In genomic region chr3:36937492-36937891, GRCh38 we compare ENCODE assay signal across 27 cellular contexts. TPM values are rescaled to one million over a fixed set of nuclear protein-coding genes. Genes with fewer than 3 reads are reported as not detected.
A peak's percentile ranks its signal among the peaks of the same experiment; 100 is the strongest.
DNase-seq lines count a peak whose midpoint lies in the region; FAIRE-seq and TF ChIP-seq lines count a peak whose summit lies in the region.
"Had no signal": no experiment of that assay in that cellular context is flagged by ENCODE, and none has a peak within 500 bp of the region (broad histone marks: within the 10 kb centered on the region; RNA-seq: fewer than 3 reads in every experiment).

No MANE protein-coding gene starts in this region.

- 0 out of 4 replicates have a peak overlapping the region, but pooled peaks of 1 of the 2 experiments have one; percentile 37 for H3K4me2 ChIP-seq in H1 (ENCODE audit: insufficient read depth in 1 of 2, low read depth in 2 of 2, low read length in 2 of 2)

- H4K5ac ChIP-seq in H1 (ENCODE audit: insufficient read length, low read depth, low read length) = no peak overlapping the region

- no peak overlapping the region for H2BK5ac ChIP-seq in H1 (ENCODE audit: low read depth, low read length)

- no peak for TF ChIP-seq EP300 in H1 (IDR thresholded peaks at IDR 0.05; ENCODE audit: borderline replicate concordance in 1 of 2, low read depth in 2 of 2, low read length in 2 of 2)

- H2BK15ac ChIP-seq in H1 (ENCODE audit: low read length) = no peak overlapping the region

- peak overlapping the region; percentile 78 for H3K27ac Mint-ChIP-seq in mesothelial cell of epicardium
- H3K27ac Mint-ChIP-seq: dendritic cell treated with granulocyte-macrophage colony-stimulating factor and Interleukin-4, amounts not matched to agents 40 ng/mL and 50 ng/mL, for 4 days had no signal

- H2AK5ac ChIP-seq in H1 (ENCODE audit: low read depth, low read length) = no peak overlapping the region

- H3K27me3 Mint-ChIP-seq in mesothelial cell of epicardium (ENCODE audit: low read depth) = no peaks in the 10 kb centered on the region
- H3K27me3 Mint-ChIP-seq: central memory CD8-positive, alpha-beta T cell; dendritic cell treated with granulocyte-macrophage colony-stimulating factor and Interleukin-4, amounts not matched to agents 40 ng/mL and 50 ng/mL, for 4 days had no signal

- no peaks in the 10 kb centered on the region; the same call in 1 of the 2 replicates for H3K79me1 ChIP-seq in H1 (ENCODE audit: low read depth, low read length)

- H4K20me1 ChIP-seq in H1 (replicated peaks in 1 of 2; ENCODE audit: control insufficient read depth in 1 of 2, insufficient read depth in 2 of 2, low read length in 2 of 2) = no peaks in the 10 kb centered on the region

- H3K36me3 Mint-ChIP-seq in mesothelial cell of epicardium = peaks cover 7% of the 10 kb centered on the region

- no peaks in the 10 kb centered on the region for H3K9me3 ChIP-seq in H1 (ENCODE audit: insufficient read depth in 2 of 2, low read depth in 1 of 2, low read length in 1 of 2)
- H3K9me3 ChIP-seq: esophagus muscularis mucosa, stomach, thyroid gland, vagina had no signal

- FAIRE-seq in H1 (lab: Jason Lieb, UNC) (no peak), GM12891 (lab: Jason Lieb, UNC) (no peak)
- FAIRE-seq: frontal cortex had no signal

- peaks cover 1 to 10% (median 8%) of the 10 kb centered on the region in 4 experiments; a peak in 6 of 7 replicates for H3K4me1 ChIP-seq in H1 (replicated peaks in 1 of 4; ENCODE audit: control insufficient read depth in 3 of 4, insufficient read depth in 4 of 4, low read length in 3 of 4)

- H2AFZ ChIP-seq in H1 (ENCODE audit: low read length) = no peak overlapping the region

- no peaks in the 10 kb centered on the region for H3K36me3 ChIP-seq in H1 (ENCODE audit: control insufficient read depth in 2 of 4, insufficient read depth in 4 of 4, low read length in 3 of 4)
- H3K36me3 ChIP-seq: esophagus muscularis mucosa, stomach, thyroid gland, vagina had no signal

- no peak overlapping the region for H4K8ac ChIP-seq in H1 (ENCODE audit: extremely low read depth, insufficient read depth, low read length)

- H3K4ac ChIP-seq in H1 (replicated peaks; ENCODE audit: insufficient read length, low read depth, low read length) = no peak overlapping the region

- H3K4me1 Mint-ChIP-seq in mesothelial cell of epicardium = peaks cover 58% of the 10 kb centered on the region

- WGBS in H1 (ENCODE audit: extremely low coverage in 1 of 2, insufficient coverage in 1 of 2, insufficient read length in 1 of 2, insufficient replicate concordance in 2 of 2, low coverage in 1 of 2, low lambda C conversion rate in 2 of 2, missing lambda C conversion rate in 1 of 2), 2 experiments = 71% methylated on average over 1 of the region's 1 CpG; no CpG with 5 or more reads in 1 of the 2 experiments

- H3K9me3 Mint-ChIP-seq in mesothelial cell of epicardium = no peaks in the 10 kb centered on the region
- H3K9me3 Mint-ChIP-seq: activated T-cell treated with anti-CD3 and anti-CD28 coated beads, Interleukin-2, amount 50 U/mL, for 4 hours; central memory CD8-positive, alpha-beta T cell; dendritic cell treated with granulocyte-macrophage colony-stimulating factor and Interleukin-4, amounts not matched to agents 40 ng/mL and 50 ng/mL, for 4 days; neural crest cell had no signal

- DNase-seq in ELR (ENCODE audit: low read depth) (peak; percentile 31), LHCN-M2 (ENCODE audit: low read depth) (peak; percentile 21), H1 (ENCODE audit: low read depth in 1 of 2, low spot score in 2 of 2) (no peak), mesothelial cell of epicardium (ENCODE audit: low spot score in 2 of 2, unreplicated experiment in 2 of 2) (no peak), GM12891 (ENCODE audit: insufficient read length, low spot score) (no peak), D341Med (ENCODE audit: low spot score) (no peak), DMS79 treated with DMSO at 0.1 percent for 48 hours (lab: John Stamatoyannopoulos, UW) (no peak)
- DNase-seq: activated CD4-positive, alpha-beta T cell treated with anti-CD3 and anti-CD28 coated beads for 48 hours; activated T-cell treated with anti-CD3 and anti-CD28 coated beads, Interleukin-2, amount 50 U/mL, for 4 hours; left colon; mesenchymal stem cell; NCI-H1417 treated with DMSO at 0.1 percent for 48 hours; NCI-H2029 treated with DMSO at 0.1 percent for 48 hours; NCI-H226; NCI-H526 treated with DMSO at 0.1 percent for 48 hours; SIG-M5; stimulated activated CD4-positive, alpha-beta T cell treated with anti-CD3 and anti-CD28 coated beads, Interleukin-4, amount 100 ng/mL, for 1 hour; stomach; SW 1271; thyroid gland had no signal

- TF ChIP-seq RAD21 in H1 (IDR thresholded peaks at IDR 0.05 in 1 of 2, conservative IDR thresholded peaks at IDR 0.05 in 1 of 2; ENCODE audit: low read depth in 2 of 2, low read length in 2 of 2) = no peak

- no peak for TF ChIP-seq POLR2A in H1 (IDR thresholded peaks at IDR 0.05; ENCODE audit: control extremely low read depth in 1 of 2, low read depth in 2 of 2, low read length in 2 of 2)
- no peak for TF ChIP-seq POLR2A in GM12891 (IDR thresholded peaks at IDR 0.05; ENCODE audit: low read depth, low read length)

- 0 out of 2 replicates have a peak overlapping the region, but pooled peaks have one; percentile 35 for H2BK12ac ChIP-seq in H1 (ENCODE audit: low read depth, low read length)

- TF ChIP-seq CTCF in H1 (IDR thresholded peaks at IDR 0.05; ENCODE audit: control extremely low read depth in 1 of 3, insufficient read depth in 1 of 3, low read depth in 1 of 3, low read length in 3 of 3) (no peak), mesothelial cell of epicardium (IDR thresholded peaks at IDR 0.05; ENCODE audit: unreplicated experiment) (no peak)

- no peak overlapping the region for H3K23ac ChIP-seq in H1 (ENCODE audit: insufficient read length)

- no peaks in the 10 kb centered on the region for H3K23me2 ChIP-seq in H1 (ENCODE audit: low read depth, low read length)

- no peaks in the 10 kb centered on the region for H3K79me2 ChIP-seq in H1 (ENCODE audit: control insufficient read depth in 1 of 2, insufficient read depth in 2 of 2, low read length in 2 of 2)

- POLR2A ChIA-PET in H1 (lab: Charles Lee; ENCODE audit: partially characterized antibody) = interaction anchor here (0.6 kb wide), 1 partner anchor 11 kb away, joined by 3 read pairs; no protein-coding TSS in a partner anchor

- no peak overlapping the region for H3K56ac ChIP-seq in H1 (replicated peaks; ENCODE audit: insufficient read length, low read depth, low read length)

- no peak overlapping the region for H4K91ac ChIP-seq in H1 (replicated peaks; ENCODE audit: insufficient read length, low read length)

- H3K18ac ChIP-seq in H1 (ENCODE audit: extremely low read depth, low read length) = 0 out of 2 replicates have a peak overlapping the region, but pooled peaks have one; percentile 32

- CTCF ChIA-PET in H1 (lab: Charles Lee; ENCODE audit: partially characterized antibody) = interaction anchor here (10.3 kb wide), 1 partner anchor 13 kb away, joined by 61 read pairs; no protein-coding TSS in a partner anchor

- H3K4me3 Mint-ChIP-seq in mesothelial cell of epicardium = no peak overlapping the region
- H3K4me3 Mint-ChIP-seq: activated T-cell treated with anti-CD3 and anti-CD28 coated beads, Interleukin-2, amount 50 U/mL, for 4 hours; central memory CD8-positive, alpha-beta T cell; dendritic cell treated with granulocyte-macrophage colony-stimulating factor and Interleukin-4, amounts not matched to agents 40 ng/mL and 50 ng/mL, for 4 days; neural crest cell had no signal

- no peak overlapping the region for H2BK20ac ChIP-seq in H1 (ENCODE audit: low read length)

- no peak overlapping the region for H3K4me3 ChIP-seq in H1 (ENCODE audit: extremely low read depth in 1 of 4, insufficient read depth in 2 of 4, low read depth in 3 of 4, low read length in 4 of 4)
- H3K4me3 ChIP-seq: esophagus muscularis mucosa, stomach, thyroid gland, vagina had no signal

- H3K27me3 ChIP-seq in H1 (replicated peaks in 1 of 4; ENCODE audit: control insufficient read depth in 3 of 4, extremely low read depth in 1 of 4, insufficient read depth in 3 of 4, low read length in 3 of 4) = no peaks in the 10 kb centered on the region
- H3K27me3 ChIP-seq: esophagus muscularis mucosa, stomach, thyroid gland, vagina had no signal

- no peak overlapping the region for H3K27ac ChIP-seq in H1 (ENCODE audit: low read depth, low read length)
- H3K27ac ChIP-seq: esophagus muscularis mucosa, stomach, thyroid gland, vagina, VCaP had no signal

- no peak overlapping the region for H2BK120ac ChIP-seq in H1 (replicated peaks; ENCODE audit: low read depth, low read length)

- no peak overlapping the region for H3K9ac ChIP-seq in H1 (replicated peaks in 1 of 4; ENCODE audit: extremely low read depth in 1 of 4, low read depth in 3 of 4, low read length in 3 of 4)

- no peak overlapping the region for H3K14ac ChIP-seq in H1 (ENCODE audit: insufficient read length)

RNA-seq across cellular contexts. Expression of gene TRANK1, which starts 7.4 kb away (rescaled TPM):
- 3.4 and 8.4 TPM in 2 replicates for total RNA-seq in LHCN-M2 (2014; rRNA removed)
- polyA plus RNA-seq in LHCN-M2 (2012) = 4.6 TPM
- 8.8 TPM in 2 replicates for total RNA-seq in H1 (2021; fragmentation: NEBNext Ultra II Directional; extraction: Animal tissue kit (Norgen Biotek cat#: 25700))
- 2.9 and 3.9 TPM in 2 replicates for polyA plus RNA-seq in H1 (2011; rRNA removed)
- 4.0 TPM for polyA plus RNA-seq in H1 (2011; cell fraction: cytosol; rRNA removed)
- polyA plus RNA-seq in H1 (2011; cell fraction: nucleus; rRNA removed) = 6.2 TPM
- 3.0 to 5.2 TPM (median 4.6 TPM) in 4 replicates for polyA plus RNA-seq in H1 (2012, experiment 1 of 2)
- 0.25 TPM for polyA plus RNA-seq in H1 (2012, experiment 2 of 2)
- polyA plus RNA-seq in H1 (2013, experiment 1 of 2) = 0.99 TPM
- 0.81 TPM for polyA plus RNA-seq in H1 (2013, experiment 2 of 2)
- 10.2 and 11.5 TPM in 2 replicates for polyA minus RNA-seq in H1 (2011; rRNA and poly(A)+ RNA removed)
- polyA minus RNA-seq in H1 (2011; cell fraction: cytosol; rRNA and poly(A)+ RNA removed) = 5.1 TPM
- 8.1 TPM for polyA minus RNA-seq in H1 (2011; cell fraction: nucleus; rRNA and poly(A)+ RNA removed)
- total RNA-seq in mesothelial cell of epicardium = 68.3 to 80.4 TPM (median 76.8 TPM) in 3 replicates
- 3.1 TPM for polyA plus RNA-seq in GM12891 (2012; ENCODE audit: low read depth, missing spikeins)

RNA-seq across cellular contexts. Expression of gene EPM2AIP1, which starts 55.4 kb away (rescaled TPM):
- total RNA-seq in LHCN-M2 (2014; rRNA removed) (11.8 and 17.2 TPM in 2 replicates), mesothelial cell of epicardium (37.3 to 40.2 TPM (median 39.4 TPM) in 3 replicates)
- 5.2 TPM for polyA plus RNA-seq in LHCN-M2 (2012)
- total RNA-seq in H1 (2021; fragmentation: NEBNext Ultra II Directional; extraction: Animal tissue kit (Norgen Biotek cat#: 25700)) = 9.0 and 11.9 TPM in 2 replicates
- 5.2 and 6.6 TPM in 2 replicates for polyA plus RNA-seq in H1 (2011; rRNA removed)
- polyA plus RNA-seq in H1 (2011; cell fraction: cytosol; rRNA removed) = 8.9 TPM
- 6.5 TPM for polyA plus RNA-seq in H1 (2011; cell fraction: nucleus; rRNA removed)
- 4.9 to 8.6 TPM (median 6.4 TPM) in 4 replicates for polyA plus RNA-seq in H1 (2012, experiment 1 of 2)
- 0.56 TPM for polyA plus RNA-seq in H1 (2012, experiment 2 of 2)
- polyA plus RNA-seq in H1 (2013, experiment 1 of 2) = 11.6 TPM
- polyA plus RNA-seq in H1 (2013, experiment 2 of 2) = 10.5 TPM
- 11.3 and 12.1 TPM in 2 replicates for polyA minus RNA-seq in H1 (2011; rRNA and poly(A)+ RNA removed)
- 5.3 TPM for polyA minus RNA-seq in H1 (2011; cell fraction: cytosol; rRNA and poly(A)+ RNA removed)
- 36.6 TPM for polyA minus RNA-seq in H1 (2011; cell fraction: nucleus; rRNA and poly(A)+ RNA removed)
- 13.5 TPM for polyA plus RNA-seq in GM12891 (2012; ENCODE audit: low read depth, missing spikeins)

RNA-seq across cellular contexts. Expression of gene MLH1, which starts 55.8 kb away (rescaled TPM):
- total RNA-seq in LHCN-M2 (2014; rRNA removed) (56.4 and 62.2 TPM in 2 replicates), mesothelial cell of epicardium (36.3 to 38.3 TPM (median 37.1 TPM) in 3 replicates)
- polyA plus RNA-seq in LHCN-M2 (2012) = 31.6 TPM
- 47.3 and 51.1 TPM in 2 replicates for total RNA-seq in H1 (2021; fragmentation: NEBNext Ultra II Directional; extraction: Animal tissue kit (Norgen Biotek cat#: 25700))
- polyA plus RNA-seq in H1 (2011; rRNA removed) = 28.4 and 36.4 TPM in 2 replicates
- polyA plus RNA-seq in H1 (2011; cell fraction: cytosol; rRNA removed) = 37.5 TPM
- 59.1 TPM for polyA plus RNA-seq in H1 (2011; cell fraction: nucleus; rRNA removed)
- polyA plus RNA-seq in H1 (2012, experiment 1 of 2) = 44.1 to 66.1 TPM (median 46.4 TPM) in 4 replicates
- polyA plus RNA-seq in H1 (2012, experiment 2 of 2) = 10.7 TPM
- 33.7 TPM for polyA plus RNA-seq in H1 (2013, experiment 1 of 2)
- 28.7 TPM for polyA plus RNA-seq in H1 (2013, experiment 2 of 2)
- 76.8 and 90.3 TPM in 2 replicates for polyA minus RNA-seq in H1 (2011; rRNA and poly(A)+ RNA removed)
- polyA minus RNA-seq in H1 (2011; cell fraction: cytosol; rRNA and poly(A)+ RNA removed) = 42.9 TPM
- polyA minus RNA-seq in H1 (2011; cell fraction: nucleus; rRNA and poly(A)+ RNA removed) = 59.3 TPM
- 42.0 TPM for polyA plus RNA-seq in GM12891 (2012; ENCODE audit: low read depth, missing spikeins)

Comparison
In these comparisons a context has a peak if more than half of its experiments do, and no peak if none do; other contexts are left out.
1. DNase-seq: peak in ELR (single experiment) and LHCN-M2 (single experiment); none in H1 (0 of 2), mesothelial cell of epicardium (0 of 2), GM12891 (single experiment), D341Med (single experiment) and DMS79 treated with DMSO at 0.1 percent for 48 hours (single experiment).